In the genomic region with DNA sequence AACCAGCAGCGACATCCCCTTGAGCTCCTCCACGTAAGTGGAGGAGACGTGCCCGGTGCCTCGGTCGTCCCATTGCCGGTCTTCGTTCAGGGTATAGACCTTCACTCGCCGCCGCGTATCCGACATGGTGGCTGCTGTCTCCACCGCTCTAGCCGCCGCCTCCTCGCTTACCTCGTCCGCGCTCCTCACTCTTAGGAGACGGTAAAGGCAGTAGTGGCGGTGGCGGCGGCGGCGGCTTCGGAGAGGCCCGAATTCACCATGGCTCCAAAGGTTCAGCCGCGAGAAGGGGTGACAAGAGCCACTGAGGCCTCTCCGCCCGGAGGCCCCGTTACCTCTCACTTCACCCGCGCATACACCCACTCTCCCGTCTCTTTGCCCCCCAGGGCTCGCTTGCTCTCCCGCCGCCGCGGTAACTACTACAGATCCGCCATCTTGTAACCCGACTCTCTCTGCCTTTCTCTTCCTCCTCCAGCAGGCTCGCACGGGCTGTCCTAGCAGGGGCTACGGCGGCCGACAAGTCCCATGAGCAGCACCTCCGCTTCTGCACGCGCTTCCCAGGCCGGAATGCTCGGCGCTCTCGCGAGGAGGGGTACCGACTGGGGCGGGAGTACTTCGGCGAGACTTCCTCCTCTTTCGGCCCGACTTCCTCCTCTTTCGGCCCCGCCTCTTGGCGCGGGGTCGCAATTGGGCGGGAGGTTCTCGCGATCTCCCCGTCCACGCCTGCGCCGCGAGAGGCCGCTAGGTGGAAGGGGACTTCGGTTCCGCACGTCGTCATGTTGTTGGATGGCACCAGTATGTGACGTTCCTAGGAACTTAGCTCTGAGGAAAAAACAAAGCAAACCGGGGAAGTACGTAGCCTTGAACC, we compare ENCODE assay signal across 8 cellular contexts. TPM values are rescaled to one million over a fixed set of nuclear protein-coding genes. Genes with fewer than 3 reads are reported as not detected.
DNase-seq lines count a peak whose midpoint lies in the region; ATAC-seq, FAIRE-seq and TF ChIP-seq lines count a peak whose summit lies in the region.

A gene (minus strand): TSS at position 463 of the 865 bp plus-strand sequence. CDS start 337 bp downstream, at position 126.

- TF ChIP-seq CTCF in GM13976 (IDR thresholded peaks at IDR 0.05; ENCODE audit: borderline replicate concordance, control extremely low read depth, extremely low read depth, insufficient read depth, missing control alignments) (peak; percentile 18), prostate gland (IDR thresholded peaks at IDR 0.05) (peak in 3 of 4 experiments; percentile 44 to 93 (median 82))

- intact Hi-C loops in left ventricle myocardium superior (cut with micrococcal nuclease) (no loop called here), prostate gland (cut with DNase I) (loop anchor here (5.0 kb wide), 2 partner anchors 95 to 200 kb away; a partner anchor contains a TSS)

- no peaks in the 10 kb centered on the region for H3K36me3 ChIP-seq in prostate gland

- TF ChIP-seq POLR2A in prostate gland (IDR thresholded peaks at IDR 0.05) = peak; percentile 93

- ATAC-seq in HG02870 (IDR thresholded peaks at IDR 0.05; ENCODE audit: unreplicated experiment) (peak; percentile 83), left ventricle myocardium superior (peak; percentile 96)

- WGBS in prostate gland = under 1% methylated on average over 75 of the region's 83 CpGs

- H3K9me3 ChIP-seq in prostate gland = no peaks in the 10 kb centered on the region

- no peaks in the 10 kb centered on the region for H3K27me3 ChIP-seq in prostate gland (replicated peaks; ENCODE audit: insufficient read depth)

- peak within 1 kb of the TSS; percentile 94 to 96 for H3K4me3 ChIP-seq in prostate gland

- peak; percentile 94 for FAIRE-seq in urothelium cell line (lab: Jason Lieb, UNC)

- DNase-seq in GM13976 (ENCODE audit: low spot score) = peak; percentile 98
- peak; percentile 99 for DNase-seq in NCI-H146 (lab: John Stamatoyannopoulos, UW)
- peak; percentile 98 to 100 (median 99) for DNase-seq in T-helper 1 cell
- peak; percentile 83 to 100 (median 98) for DNase-seq in amygdala (lab: John Stamatoyannopoulos, UW)
- DNase-seq in left ventricle myocardium superior = peak; percentile 99
- DNase-seq in prostate gland (ENCODE audit: low spot score) = peak; percentile 99
- DNase-seq in urothelium cell line (ENCODE audit: low spot score) = peak; percentile 99

- in situ Hi-C loops in GM13976 (cut with MboI; ENCODE audit: low sequenced_read_pairs, unreplicated experiment) = no loop called here

- peaks cover 3% of the 10 kb centered on the region for H3K4me1 ChIP-seq in prostate gland (replicated peaks)

- peak within 1 kb of the TSS; percentile 91 to 96 for H3K27ac ChIP-seq in prostate gland

RNA-seq across cellular contexts. Expression of the gene that starts here (rescaled TPM):
- total RNA-seq in left ventricle myocardium superior = 30.3 TPM
- total RNA-seq in prostate gland = 10 to 100 TPM; 51.4 to 62.0 TPM

Comparison
In these comparisons a context has a peak if more than half of its experiments do, and no peak if none do; other contexts are left out.
1. Peak in every context shown above with its lines: DNase-seq, ATAC-seq, H3K4me3 ChIP-seq and H3K27ac ChIP-seq.